ENCODE assay signal across 8 cellular contexts in the genomic region with DNA sequence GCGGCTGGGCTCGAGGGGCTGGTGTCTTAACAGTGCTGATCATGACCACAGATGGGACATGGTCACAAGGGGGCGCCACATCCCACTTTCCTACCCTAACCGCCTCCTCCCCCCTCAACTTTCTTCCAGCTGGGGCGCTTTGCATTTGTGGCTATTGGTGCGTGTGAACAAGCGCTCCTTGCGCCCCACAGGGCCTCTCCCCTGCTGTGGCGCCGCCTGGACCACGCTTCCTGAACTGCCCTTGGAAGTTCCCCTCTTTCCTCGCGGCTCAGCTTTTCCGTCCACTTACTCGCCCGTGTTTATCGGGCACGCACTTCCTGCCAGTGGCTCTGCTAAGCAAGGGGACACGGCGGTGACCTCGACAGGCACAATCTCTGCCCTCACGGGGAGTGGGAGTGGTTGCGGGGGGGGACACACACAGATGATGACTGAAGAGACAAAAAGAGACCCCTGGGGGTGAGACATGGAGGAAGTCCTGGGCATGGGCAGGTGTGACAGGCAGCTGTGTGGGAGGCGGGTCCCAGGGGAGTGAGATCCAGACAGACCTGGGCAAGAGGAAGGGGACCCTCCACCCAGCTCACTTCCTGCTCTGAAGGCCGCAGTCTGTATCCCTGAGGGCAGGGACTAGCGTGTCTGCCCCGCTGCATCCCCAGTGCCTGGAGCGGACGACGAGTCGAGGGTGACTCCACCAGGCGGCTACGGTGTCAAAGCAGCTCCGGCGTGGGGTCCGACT. TPM values are rescaled to one million over a fixed set of nuclear protein-coding genes. Genes with fewer than 3 reads are reported as not detected.
DNase-seq lines count a peak whose midpoint lies in the region; ATAC-seq and TF ChIP-seq lines count a peak whose summit lies in the region.

No MANE protein-coding gene starts in this region.

- no peaks in the 10 kb centered on the region for H3K27me3 Mint-ChIP-seq in naive B cell

- ATAC-seq in GM18868 (IDR thresholded peaks at IDR 0.05; ENCODE audit: unreplicated experiment): peak; percentile 55
- ATAC-seq in HG03442 (IDR thresholded peaks at IDR 0.05; ENCODE audit: unreplicated experiment): peak; percentile 61
- peak; percentile 86 for ATAC-seq in naive B cell (ENCODE audit: low read depth in 2 of 2)

- WGBS in esophagus squamous epithelium, 2 donors: 2 to 3% methylated on average over 11 to 23 of the region's 36 CpGs

- H3K4me3 ChIP-seq in AG04449 (ENCODE audit: low read depth, low read length) (peak overlapping the region; percentile 49), NT2/D1 (ENCODE audit: insufficient read length, low read depth) (peak overlapping the region; percentile 34), esophagus squamous epithelium (peak overlapping the region; percentile 11 to 57 (median 39))

- H3K9ac ChIP-seq in NT2/D1 (ENCODE audit: insufficient read length, low read depth): peak overlapping the region; percentile 38

- H3K9me3 ChIP-seq in NT2/D1 (ENCODE audit: insufficient read depth, low read length) (peaks cover 4% of the 10 kb centered on the region; the same call in 1 of the 2 replicates), esophagus squamous epithelium (no peaks in the 10 kb centered on the region)

- peak; percentile 12 for DNase-seq in AG04449 (ENCODE audit: low read depth, low spot score)
- peak; percentile 65 for DNase-seq in NT2/D1 (ENCODE audit: low read depth, low spot score)
- DNase-seq in activated T-cell treated with anti-CD3 and anti-CD28 coated beads for 4 hours: peak; percentile 53
- peak; percentile 14 for DNase-seq in esophagus squamous epithelium (lab: John Stamatoyannopoulos, UW)
- peak; percentile 73 for DNase-seq in naive B cell
- DNase-seq in stimulated activated CD8-positive, alpha-beta memory T cell treated with anti-CD3 and anti-CD28 coated beads, Interleukin-7, amount 100 ng/mL, for 4 hours (ENCODE audit: low read depth in 2 of 2): peak; percentile 38 to 44

- POLR2A ChIA-PET in AG04449 (lab: Yijun Ruan, JAX): no interaction called here

- peaks cover 9% of the 10 kb centered on the region for H3K36me3 ChIP-seq in NT2/D1 (ENCODE audit: insufficient read depth, insufficient read length, low read length)
- peaks cover 0 to 9% (median 0%) of the 10 kb centered on the region in 3 donors for H3K36me3 ChIP-seq in esophagus squamous epithelium

- H3K27ac Mint-ChIP-seq in naive B cell: peak overlapping the region; percentile 33 to 95 (median 86)

- peaks cover 9 to 19% (median 15%) of the 10 kb centered on the region in 3 donors for H3K4me1 Mint-ChIP-seq in naive B cell

- H3K27me3 ChIP-seq in NT2/D1 (ENCODE audit: insufficient read depth, insufficient read length) (no peaks in the 10 kb centered on the region), esophagus squamous epithelium (peaks cover 0 to 17% (median 0%) of the 10 kb centered on the region in 4 donors)

- no peaks in the 10 kb centered on the region for H3K36me3 Mint-ChIP-seq in naive B cell

- no peak for TF ChIP-seq POLR2A in esophagus squamous epithelium (IDR thresholded peaks at IDR 0.05)

- H3K9me3 Mint-ChIP-seq in naive B cell: no peaks in the 10 kb centered on the region

- intact Hi-C loops in esophagus squamous epithelium (cut with DNase I): no loop called here

- peak overlapping the region; percentile 80 to 94 (median 88) for H3K4me3 Mint-ChIP-seq in naive B cell

- H3K4me1 ChIP-seq in NT2/D1 (ENCODE audit: insufficient read depth, insufficient read length) (no peaks in the 10 kb centered on the region), esophagus squamous epithelium (peaks cover 7 to 18% (median 9%) of the 10 kb centered on the region in 3 donors)

- CTCF ChIA-PET in AG04449 (lab: Yijun Ruan, JAX): interaction anchor here (0.7 to 12.4 kb wide), 20 partner anchors 9 to 286 kb away, joined by 3 to 202 read pairs (median 4); partner anchors contain the start of genes EDDM13 and GALP

- no peak overlapping the region for H3K27ac ChIP-seq in esophagus squamous epithelium

- TF ChIP-seq CTCF in AG04449 (IDR thresholded peaks at IDR 0.05; ENCODE audit: insufficient read depth, low read length, missing control alignments) (peak; percentile 71), esophagus squamous epithelium (IDR thresholded peaks at IDR 0.05) (peak; percentile 20 to 62 (median 47))

RNA-seq across cellular contexts. Expression of gene ZNF787, which starts 40.3 kb away (rescaled TPM):
- 10 to 100 TPM in 3 of 4 donors, 1 to 10 TPM in 1; 9.9 to 21.3 (median 13.1) TPM for total RNA-seq in esophagus squamous epithelium
- 1 to 10 TPM; 1.4 to 4.7 (median 2.5) TPM for polyA plus RNA-seq in naive B cell (ENCODE audit: low read depth in 6 of 6)

Comparison
In these comparisons a context has a peak if more than half of its experiments do, and no peak if none do; other contexts are left out.
1. DNase-seq: peak in every context shown above with its lines; median percentile 73 in naive B cell; 65 in NT2/D1; 53 in activated T-cell treated with anti-CD3 and anti-CD28 coated beads for 4 hours; 41 in stimulated activated CD8-positive, alpha-beta memory T cell treated with anti-CD3 and anti-CD28 coated beads, Interleukin-7, amount 100 ng/mL, for 4 hours; 14 in esophagus squamous epithelium; 12 in AG04449.